ENCODE assay signal across 1 cellular context in the genomic region with DNA sequence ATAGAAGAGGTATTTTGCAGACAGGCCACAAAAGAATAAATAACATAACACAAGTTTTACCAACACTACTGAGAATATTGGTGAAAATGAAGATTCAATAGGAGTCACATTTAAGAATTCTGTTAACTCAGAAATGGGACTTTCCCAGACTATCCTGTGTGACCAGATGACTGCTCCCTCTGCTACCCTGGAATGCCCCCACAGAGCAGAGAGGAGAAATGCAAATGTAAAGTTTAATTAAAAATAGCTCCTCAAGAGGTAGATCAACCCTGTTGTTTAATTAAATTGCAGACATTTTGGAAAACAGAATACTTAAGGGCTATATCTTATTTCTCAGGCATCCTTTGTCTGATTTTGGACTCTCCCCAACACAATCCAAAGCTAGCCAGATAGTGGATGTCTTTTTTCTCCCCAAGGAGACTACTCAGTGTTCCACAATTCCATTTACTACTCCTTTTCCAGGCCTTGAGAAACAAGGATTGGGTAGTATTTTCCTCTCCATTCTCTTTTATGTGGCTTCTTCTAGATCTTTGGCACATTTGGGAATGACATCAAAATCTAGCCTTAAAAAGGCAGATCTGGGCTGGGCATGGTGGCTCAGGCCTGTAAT.
TF ChIP-seq lines count a peak whose summit lies in the region.

No MANE protein-coding gene starts in this region.

TF ChIP-seq in GM23338, 12 proteins besides CTCF, POLR2A, EP300 and RAD21 (continued from another document):
- TF ChIP-seq, protein P1, sequence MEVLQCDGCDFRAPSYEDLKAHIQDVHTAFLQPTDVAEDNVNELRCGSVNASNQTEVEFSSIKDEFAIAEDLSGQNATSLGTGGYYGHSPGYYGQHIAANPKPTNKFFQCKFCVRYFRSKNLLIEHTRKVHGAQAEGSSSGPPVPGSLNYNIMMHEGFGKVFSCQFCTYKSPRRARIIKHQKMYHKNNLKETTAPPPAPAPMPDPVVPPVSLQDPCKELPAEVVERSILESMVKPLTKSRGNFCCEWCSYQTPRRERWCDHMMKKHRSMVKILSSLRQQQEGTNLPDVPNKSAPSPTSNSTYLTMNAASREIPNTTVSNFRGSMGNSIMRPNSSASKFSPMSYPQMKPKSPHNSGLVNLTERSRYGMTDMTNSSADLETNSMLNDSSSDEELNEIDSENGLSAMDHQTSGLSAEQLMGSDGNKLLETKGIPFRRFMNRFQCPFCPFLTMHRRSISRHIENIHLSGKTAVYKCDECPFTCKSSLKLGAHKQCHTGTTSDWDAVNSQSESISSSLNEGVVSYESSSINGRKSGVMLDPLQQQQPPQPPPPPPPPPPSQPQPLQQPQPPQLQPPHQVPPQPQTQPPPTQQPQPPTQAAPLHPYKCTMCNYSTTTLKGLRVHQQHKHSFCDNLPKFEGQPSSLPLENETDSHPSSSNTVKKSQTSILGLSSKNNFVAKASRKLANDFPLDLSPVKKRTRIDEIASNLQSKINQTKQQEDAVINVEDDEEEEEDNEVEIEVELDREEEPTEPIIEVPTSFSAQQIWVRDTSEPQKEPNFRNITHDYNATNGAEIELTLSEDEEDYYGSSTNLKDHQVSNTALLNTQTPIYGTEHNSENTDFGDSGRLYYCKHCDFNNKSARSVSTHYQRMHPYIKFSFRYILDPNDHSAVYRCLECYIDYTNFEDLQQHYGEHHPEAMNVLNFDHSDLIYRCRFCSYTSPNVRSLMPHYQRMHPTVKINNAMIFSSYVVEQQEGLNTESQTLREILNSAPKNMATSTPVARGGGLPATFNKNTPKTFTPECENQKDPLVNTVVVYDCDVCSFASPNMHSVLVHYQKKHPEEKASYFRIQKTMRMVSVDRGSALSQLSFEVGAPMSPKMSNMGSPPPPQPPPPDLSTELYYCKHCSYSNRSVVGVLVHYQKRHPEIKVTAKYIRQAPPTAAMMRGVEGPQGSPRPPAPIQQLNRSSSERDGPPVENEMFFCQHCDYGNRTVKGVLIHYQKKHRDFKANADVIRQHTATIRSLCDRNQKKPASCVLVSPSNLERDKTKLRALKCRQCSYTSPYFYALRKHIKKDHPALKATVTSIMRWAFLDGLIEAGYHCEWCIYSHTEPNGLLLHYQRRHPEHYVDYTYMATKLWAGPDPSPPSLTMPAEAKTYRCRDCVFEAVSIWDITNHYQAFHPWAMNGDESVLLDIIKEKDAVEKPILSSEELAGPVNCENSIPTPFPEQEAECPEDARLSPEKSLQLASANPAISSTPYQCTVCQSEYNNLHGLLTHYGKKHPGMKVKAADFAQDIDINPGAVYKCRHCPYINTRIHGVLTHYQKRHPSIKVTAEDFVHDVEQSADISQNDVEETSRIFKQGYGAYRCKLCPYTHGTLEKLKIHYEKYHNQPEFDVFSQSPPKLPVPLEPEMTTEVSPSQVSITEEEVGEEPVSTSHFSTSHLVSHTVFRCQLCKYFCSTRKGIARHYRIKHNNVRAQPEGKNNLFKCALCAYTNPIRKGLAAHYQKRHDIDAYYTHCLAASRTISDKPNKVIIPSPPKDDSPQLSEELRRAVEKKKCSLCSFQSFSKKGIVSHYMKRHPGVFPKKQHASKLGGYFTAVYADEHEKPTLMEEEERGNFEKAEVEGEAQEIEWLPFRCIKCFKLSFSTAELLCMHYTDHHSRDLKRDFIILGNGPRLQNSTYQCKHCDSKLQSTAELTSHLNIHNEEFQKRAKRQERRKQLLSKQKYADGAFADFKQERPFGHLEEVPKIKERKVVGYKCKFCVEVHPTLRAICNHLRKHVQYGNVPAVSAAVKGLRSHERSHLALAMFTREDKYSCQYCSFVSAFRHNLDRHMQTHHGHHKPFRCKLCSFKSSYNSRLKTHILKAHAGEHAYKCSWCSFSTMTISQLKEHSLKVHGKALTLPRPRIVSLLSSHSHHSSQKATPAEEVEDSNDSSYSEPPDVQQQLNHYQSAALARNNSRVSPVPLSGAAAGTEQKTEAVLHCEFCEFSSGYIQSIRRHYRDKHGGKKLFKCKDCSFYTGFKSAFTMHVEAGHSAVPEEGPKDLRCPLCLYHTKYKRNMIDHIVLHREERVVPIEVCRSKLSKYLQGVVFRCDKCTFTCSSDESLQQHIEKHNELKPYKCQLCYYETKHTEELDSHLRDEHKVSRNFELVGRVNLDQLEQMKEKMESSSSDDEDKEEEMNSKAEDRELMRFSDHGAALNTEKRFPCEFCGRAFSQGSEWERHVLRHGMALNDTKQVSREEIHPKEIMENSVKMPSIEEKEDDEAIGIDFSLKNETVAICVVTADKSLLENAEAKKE (CRISPR knock-in tag; IDR thresholded peaks at IDR 0.05), result no peak
- TF ChIP-seq NANOG (IDR thresholded peaks at IDR 0.05; ENCODE audit: borderline replicate concordance) (no peak), EZH2 (IDR thresholded peaks at IDR 0.05; ENCODE audit: low read depth, unreplicated experiment) (no peak)
- TF ChIP-seq, protein P2, sequence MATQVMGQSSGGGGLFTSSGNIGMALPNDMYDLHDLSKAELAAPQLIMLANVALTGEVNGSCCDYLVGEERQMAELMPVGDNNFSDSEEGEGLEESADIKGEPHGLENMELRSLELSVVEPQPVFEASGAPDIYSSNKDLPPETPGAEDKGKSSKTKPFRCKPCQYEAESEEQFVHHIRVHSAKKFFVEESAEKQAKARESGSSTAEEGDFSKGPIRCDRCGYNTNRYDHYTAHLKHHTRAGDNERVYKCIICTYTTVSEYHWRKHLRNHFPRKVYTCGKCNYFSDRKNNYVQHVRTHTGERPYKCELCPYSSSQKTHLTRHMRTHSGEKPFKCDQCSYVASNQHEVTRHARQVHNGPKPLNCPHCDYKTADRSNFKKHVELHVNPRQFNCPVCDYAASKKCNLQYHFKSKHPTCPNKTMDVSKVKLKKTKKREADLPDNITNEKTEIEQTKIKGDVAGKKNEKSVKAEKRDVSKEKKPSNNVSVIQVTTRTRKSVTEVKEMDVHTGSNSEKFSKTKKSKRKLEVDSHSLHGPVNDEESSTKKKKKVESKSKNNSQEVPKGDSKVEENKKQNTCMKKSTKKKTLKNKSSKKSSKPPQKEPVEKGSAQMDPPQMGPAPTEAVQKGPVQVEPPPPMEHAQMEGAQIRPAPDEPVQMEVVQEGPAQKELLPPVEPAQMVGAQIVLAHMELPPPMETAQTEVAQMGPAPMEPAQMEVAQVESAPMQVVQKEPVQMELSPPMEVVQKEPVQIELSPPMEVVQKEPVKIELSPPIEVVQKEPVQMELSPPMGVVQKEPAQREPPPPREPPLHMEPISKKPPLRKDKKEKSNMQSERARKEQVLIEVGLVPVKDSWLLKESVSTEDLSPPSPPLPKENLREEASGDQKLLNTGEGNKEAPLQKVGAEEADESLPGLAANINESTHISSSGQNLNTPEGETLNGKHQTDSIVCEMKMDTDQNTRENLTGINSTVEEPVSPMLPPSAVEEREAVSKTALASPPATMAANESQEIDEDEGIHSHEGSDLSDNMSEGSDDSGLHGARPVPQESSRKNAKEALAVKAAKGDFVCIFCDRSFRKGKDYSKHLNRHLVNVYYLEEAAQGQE (IDR thresholded peaks at IDR 0.05; ENCODE audit: unreplicated experiment), result no peak
